In the genomic region with DNA sequence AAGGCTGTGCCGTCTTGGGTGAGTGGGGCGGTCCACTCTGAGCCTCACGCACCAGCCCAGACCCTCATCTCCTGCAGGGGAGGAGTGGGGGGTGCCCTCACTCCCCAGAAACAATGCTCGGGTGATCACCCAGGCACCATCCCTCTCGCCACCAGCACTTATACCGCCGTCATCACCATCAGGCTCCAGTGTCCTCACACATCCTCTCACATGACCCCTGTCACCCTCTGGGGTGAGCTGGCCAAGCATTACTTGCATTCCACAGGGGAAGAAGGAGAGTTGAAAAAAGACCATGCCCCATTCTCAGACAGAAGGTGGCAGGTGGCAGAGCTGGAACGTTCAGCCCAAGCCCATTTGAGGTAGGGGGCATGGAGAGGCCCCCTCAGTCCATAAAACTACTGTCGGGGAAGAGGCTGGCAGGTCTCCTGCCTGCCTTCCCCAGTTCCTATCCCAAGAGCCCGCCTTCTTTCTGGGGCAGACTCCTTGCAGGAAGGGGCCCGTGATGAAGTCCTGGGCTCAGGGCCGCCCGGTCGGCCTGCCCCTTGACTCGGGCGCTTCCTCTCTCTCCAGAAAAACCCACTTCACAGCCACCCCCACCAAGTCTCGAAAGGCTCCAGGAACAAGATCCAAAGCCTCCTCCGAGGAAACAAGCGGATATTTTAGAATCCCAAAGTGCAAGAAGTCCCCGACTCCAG, we compare ENCODE assay signal across 14 cellular contexts.
"Had no signal": no experiment of that assay in that cellular context is flagged by ENCODE, and none has a peak within 500 bp of the region (broad histone marks: within the 10 kb centered on the region; RNA-seq: fewer than 3 reads in every experiment).

No MANE protein-coding gene starts in this region.

- H3K27ac ChIP-seq: breast epithelium, esophagus squamous epithelium, thyroid gland had no signal

- H3K27ac Mint-ChIP-seq: activated CD4-positive, alpha-beta T cell treated with anti-CD3 and anti-CD28 coated beads for 36 hours; activated CD8-positive, alpha-beta T cell treated with anti-CD3 and anti-CD28 coated beads for 36 hours; activated naive CD8-positive, alpha-beta T cell treated with anti-CD3 and anti-CD28 coated beads, Interleukin-2, amount 10 ng/mL, durations not matched to agents 7 days and 5 days; natural killer cell treated with Interleukin-12 subunit alpha and Interleukin-12 subunit beta and Interleukin-15 and Interleukin-18, amount 100 ng/mL, for 72 hours; stimulated activated naive CD8-positive, alpha-beta T cell treated with anti-CD3 and anti-CD28 coated beads, Interleukin-15, amount 100 ng/mL, for 72 hours had no signal

- H3K27me3 ChIP-seq: breast epithelium, thyroid gland had no signal

- H3K36me3 ChIP-seq: breast epithelium, esophagus squamous epithelium, thyroid gland had no signal

- H3K9me3 ChIP-seq: breast epithelium, esophagus squamous epithelium, mucosa of descending colon, thyroid gland had no signal

- ATAC-seq: activated CD4-positive, alpha-beta T cell treated with anti-CD3 and anti-CD28 coated beads for 36 hours; activated CD8-positive, alpha-beta T cell treated with anti-CD3 and anti-CD28 coated beads for 36 hours; mucosa of descending colon; natural killer cell treated with Interleukin-12 subunit alpha and Interleukin-12 subunit beta and Interleukin-15 and Interleukin-18, amount 100 ng/mL, for 72 hours; stimulated activated naive CD8-positive, alpha-beta T cell treated with anti-CD3 and anti-CD28 coated beads, Interleukin-15, amount 100 ng/mL, for 72 hours had no signal

- H3K4me3 Mint-ChIP-seq: activated CD4-positive, alpha-beta T cell treated with anti-CD3 and anti-CD28 coated beads for 36 hours; activated CD8-positive, alpha-beta T cell treated with anti-CD3 and anti-CD28 coated beads for 36 hours; activated naive CD8-positive, alpha-beta T cell treated with anti-CD3 and anti-CD28 coated beads, Interleukin-2, amount 10 ng/mL, durations not matched to agents 7 days and 5 days; natural killer cell treated with Interleukin-12 subunit alpha and Interleukin-12 subunit beta and Interleukin-15 and Interleukin-18, amount 100 ng/mL, for 72 hours; stimulated activated naive CD8-positive, alpha-beta T cell treated with anti-CD3 and anti-CD28 coated beads, Interleukin-15, amount 100 ng/mL, for 72 hours had no signal

- FAIRE-seq: keratinocyte had no signal

- H3K4me1 Mint-ChIP-seq: activated CD4-positive, alpha-beta T cell treated with anti-CD3 and anti-CD28 coated beads for 36 hours; activated naive CD8-positive, alpha-beta T cell treated with anti-CD3 and anti-CD28 coated beads, Interleukin-2, amount 10 ng/mL, durations not matched to agents 7 days and 5 days; stimulated activated naive CD8-positive, alpha-beta T cell treated with anti-CD3 and anti-CD28 coated beads, Interleukin-15, amount 100 ng/mL, for 72 hours had no signal

- H3K4me1 ChIP-seq: breast epithelium, esophagus squamous epithelium, thyroid gland had no signal

- H3K9me3 Mint-ChIP-seq: activated CD8-positive, alpha-beta T cell treated with anti-CD3 and anti-CD28 coated beads for 36 hours; activated naive CD8-positive, alpha-beta T cell treated with anti-CD3 and anti-CD28 coated beads, Interleukin-2, amount 10 ng/mL, durations not matched to agents 7 days and 5 days; natural killer cell treated with Interleukin-12 subunit alpha and Interleukin-12 subunit beta and Interleukin-15 and Interleukin-18, amount 100 ng/mL, for 72 hours; stimulated activated naive CD8-positive, alpha-beta T cell treated with anti-CD3 and anti-CD28 coated beads, Interleukin-15, amount 100 ng/mL, for 72 hours had no signal

- H3K36me3 Mint-ChIP-seq: activated naive CD8-positive, alpha-beta T cell treated with anti-CD3 and anti-CD28 coated beads, Interleukin-2, amount 10 ng/mL, durations not matched to agents 7 days and 5 days; natural killer cell treated with Interleukin-12 subunit alpha and Interleukin-12 subunit beta and Interleukin-15 and Interleukin-18, amount 100 ng/mL, for 72 hours had no signal

- H3K4me3 ChIP-seq: breast epithelium, esophagus squamous epithelium, mucosa of descending colon, thyroid gland had no signal

- DNase-seq: activated CD4-positive, alpha-beta T cell treated with anti-CD3 and anti-CD28 coated beads for 36 hours; activated CD8-positive, alpha-beta memory T cell treated with anti-CD3 and anti-CD28 coated beads, Interleukin-2, amount 50 U/mL, for 4 hours; activated CD8-positive, alpha-beta T cell treated with anti-CD3 and anti-CD28 coated beads for 36 hours; activated naive CD8-positive, alpha-beta T cell treated with anti-CD3 and anti-CD28 coated beads, Interleukin-2, amount 10 ng/mL, durations not matched to agents 7 days and 5 days; esophagus squamous epithelium; foreskin fibroblast; mucosa of descending colon; stimulated activated CD4-positive, alpha-beta T cell treated with anti-CD3 and anti-CD28 coated beads, Interleukin-15, amount 100 ng/mL, for 24 hours; stimulated activated CD4-positive, alpha-beta T cell treated with anti-CD3 and anti-CD28 coated beads, Interleukin-4, amount 100 ng/mL, for 24 hours; stimulated activated naive CD8-positive, alpha-beta T cell treated with anti-CD3 and anti-CD28 coated beads, Interleukin-15, amount 100 ng/mL, for 72 hours; thyroid gland had no signal
